In genomic region chr16:83979456-83979855, GRCh38 we compare ENCODE assay signal across 1 cellular context.
TF ChIP-seq lines count a peak whose summit lies in the region.

No MANE protein-coding gene starts in this region.

TF ChIP-seq in GM23338, 12 proteins besides CTCF, POLR2A, EP300 and RAD21 (continued from another document):
- no peak for TF ChIP-seq ZNF462 (CRISPR knock-in tag; IDR thresholded peaks at IDR 0.05)
